Comparison of ENCODE assay signal across 2 cellular contexts in the genomic region with DNA sequence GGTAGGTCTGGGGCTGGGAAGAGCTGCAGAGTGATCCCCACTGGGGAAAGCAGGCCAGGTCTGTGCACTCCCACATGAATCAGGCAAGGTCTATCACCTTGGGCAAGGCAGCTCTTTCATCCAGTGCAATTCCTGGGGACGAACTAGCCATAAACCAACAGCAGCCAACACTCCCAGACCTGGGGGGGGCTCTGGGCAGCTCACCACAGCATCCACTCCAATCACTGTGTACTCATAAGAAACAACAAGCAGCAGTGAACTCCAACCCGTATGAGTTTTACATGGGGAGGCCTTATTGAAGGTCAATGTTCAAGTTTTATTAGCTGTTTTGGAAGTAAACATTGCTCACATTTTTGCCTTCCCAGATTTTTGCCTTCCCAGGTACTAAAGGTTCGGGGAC.
TF ChIP-seq lines count a peak whose summit lies in the region.

No MANE protein-coding gene starts in this region.

TF ChIP-seq in liver, 16 proteins besides CTCF, POLR2A, EP300 and RAD21 (continued from another document):
- TF ChIP-seq, protein P1, sequence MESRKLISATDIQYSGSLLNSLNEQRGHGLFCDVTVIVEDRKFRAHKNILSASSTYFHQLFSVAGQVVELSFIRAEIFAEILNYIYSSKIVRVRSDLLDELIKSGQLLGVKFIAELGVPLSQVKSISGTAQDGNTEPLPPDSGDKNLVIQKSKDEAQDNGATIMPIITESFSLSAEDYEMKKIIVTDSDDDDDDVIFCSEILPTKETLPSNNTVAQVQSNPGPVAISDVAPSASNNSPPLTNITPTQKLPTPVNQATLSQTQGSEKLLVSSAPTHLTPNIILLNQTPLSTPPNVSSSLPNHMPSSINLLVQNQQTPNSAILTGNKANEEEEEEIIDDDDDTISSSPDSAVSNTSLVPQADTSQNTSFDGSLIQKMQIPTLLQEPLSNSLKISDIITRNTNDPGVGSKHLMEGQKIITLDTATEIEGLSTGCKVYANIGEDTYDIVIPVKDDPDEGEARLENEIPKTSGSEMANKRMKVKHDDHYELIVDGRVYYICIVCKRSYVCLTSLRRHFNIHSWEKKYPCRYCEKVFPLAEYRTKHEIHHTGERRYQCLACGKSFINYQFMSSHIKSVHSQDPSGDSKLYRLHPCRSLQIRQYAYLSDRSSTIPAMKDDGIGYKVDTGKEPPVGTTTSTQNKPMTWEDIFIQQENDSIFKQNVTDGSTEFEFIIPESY (IDR thresholded peaks at IDR 0.05): peak; percentile 47
- peak in 1 of 2 donors; percentile 60 for TF ChIP-seq JUND (IDR thresholded peaks at IDR 0.05)
- TF ChIP-seq HNF4A (conservative IDR thresholded peaks at IDR 0.05): peak; percentile 85 to 86
- peak; percentile 69 to 87 for TF ChIP-seq RXRA (IDR thresholded peaks at IDR 0.05)
- peak; percentile 70 for TF ChIP-seq FOXA1 (IDR thresholded peaks at IDR 0.05)
- TF ChIP-seq GABPA (IDR thresholded peaks at IDR 0.05 in 1 of 2, conservative IDR thresholded peaks at IDR 0.05 in 1 of 2): no peak
- TF ChIP-seq SP1 (IDR thresholded peaks at IDR 0.05): peak; percentile 80
- peak; percentile 65 for TF ChIP-seq FOXA2 (IDR thresholded peaks at IDR 0.05)
- TF ChIP-seq TAF1 (conservative IDR thresholded peaks at IDR 0.05): no peak

TF ChIP-seq in HepG2, 621 proteins besides CTCF, POLR2A, EP300 and RAD21 (continued from another document):
- no peak for TF ChIP-seq ZNF382 (CRISPR knock-in tag; IDR thresholded peaks at IDR 0.05; ENCODE audit: borderline replicate concordance)
- TF ChIP-seq NAIF1 (CRISPR knock-in tag; IDR thresholded peaks at IDR 0.05; ENCODE audit: borderline replicate concordance): no peak
- TF ChIP-seq RXRA (CRISPR knock-in tag; IDR thresholded peaks at IDR 0.05): no peak
- TF ChIP-seq NR2F2 (IDR thresholded peaks at IDR 0.05; ENCODE audit: borderline replicate concordance, low read depth): no peak
- no peak for TF ChIP-seq ZNF496 (CRISPR knock-in tag; IDR thresholded peaks at IDR 0.05; ENCODE audit: insufficient replicate concordance)
- TF ChIP-seq, protein P2, sequence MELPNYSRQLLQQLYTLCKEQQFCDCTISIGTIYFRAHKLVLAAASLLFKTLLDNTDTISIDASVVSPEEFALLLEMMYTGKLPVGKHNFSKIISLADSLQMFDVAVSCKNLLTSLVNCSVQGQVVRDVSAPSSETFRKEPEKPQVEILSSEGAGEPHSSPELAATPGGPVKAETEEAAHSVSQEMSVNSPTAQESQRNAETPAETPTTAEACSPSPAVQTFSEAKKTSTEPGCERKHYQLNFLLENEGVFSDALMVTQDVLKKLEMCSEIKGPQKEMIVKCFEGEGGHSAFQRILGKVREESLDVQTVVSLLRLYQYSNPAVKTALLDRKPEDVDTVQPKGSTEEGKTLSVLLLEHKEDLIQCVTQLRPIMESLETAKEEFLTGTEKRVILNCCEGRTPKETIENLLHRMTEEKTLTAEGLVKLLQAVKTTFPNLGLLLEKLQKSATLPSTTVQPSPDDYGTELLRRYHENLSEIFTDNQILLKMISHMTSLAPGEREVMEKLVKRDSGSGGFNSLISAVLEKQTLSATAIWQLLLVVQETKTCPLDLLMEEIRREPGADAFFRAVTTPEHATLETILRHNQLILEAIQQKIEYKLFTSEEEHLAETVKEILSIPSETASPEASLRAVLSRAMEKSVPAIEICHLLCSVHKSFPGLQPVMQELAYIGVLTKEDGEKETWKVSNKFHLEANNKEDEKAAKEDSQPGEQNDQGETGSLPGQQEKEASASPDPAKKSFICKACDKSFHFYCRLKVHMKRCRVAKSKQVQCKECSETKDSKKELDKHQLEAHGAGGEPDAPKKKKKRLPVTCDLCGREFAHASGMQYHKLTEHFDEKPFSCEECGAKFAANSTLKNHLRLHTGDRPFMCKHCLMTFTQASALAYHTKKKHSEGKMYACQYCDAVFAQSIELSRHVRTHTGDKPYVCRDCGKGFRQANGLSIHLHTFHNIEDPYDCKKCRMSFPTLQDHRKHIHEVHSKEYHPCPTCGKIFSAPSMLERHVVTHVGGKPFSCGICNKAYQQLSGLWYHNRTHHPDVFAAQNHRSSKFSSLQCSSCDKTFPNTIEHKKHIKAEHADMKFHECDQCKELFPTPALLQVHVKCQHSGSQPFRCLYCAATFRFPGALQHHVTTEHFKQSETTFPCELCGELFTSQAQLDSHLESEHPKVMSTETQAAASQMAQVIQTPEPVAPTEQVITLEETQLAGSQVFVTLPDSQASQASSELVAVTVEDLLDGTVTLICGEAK (IDR thresholded peaks at IDR 0.05): no peak
- TF ChIP-seq, protein P2 (CRISPR knock-in tag; IDR thresholded peaks at IDR 0.05): no peak
- TF ChIP-seq, protein P3, sequence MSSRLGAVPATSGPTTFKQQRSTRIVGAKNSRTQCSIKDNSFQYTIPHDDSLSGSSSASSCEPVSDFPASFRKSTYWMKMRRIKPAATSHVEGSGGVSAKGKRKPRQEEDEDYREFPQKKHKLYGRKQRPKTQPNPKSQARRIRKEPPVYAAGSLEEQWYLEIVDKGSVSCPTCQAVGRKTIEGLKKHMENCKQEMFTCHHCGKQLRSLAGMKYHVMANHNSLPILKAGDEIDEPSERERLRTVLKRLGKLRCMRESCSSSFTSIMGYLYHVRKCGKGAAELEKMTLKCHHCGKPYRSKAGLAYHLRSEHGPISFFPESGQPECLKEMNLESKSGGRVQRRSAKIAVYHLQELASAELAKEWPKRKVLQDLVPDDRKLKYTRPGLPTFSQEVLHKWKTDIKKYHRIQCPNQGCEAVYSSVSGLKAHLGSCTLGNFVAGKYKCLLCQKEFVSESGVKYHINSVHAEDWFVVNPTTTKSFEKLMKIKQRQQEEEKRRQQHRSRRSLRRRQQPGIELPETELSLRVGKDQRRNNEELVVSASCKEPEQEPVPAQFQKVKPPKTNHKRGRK (CRISPR knock-in tag; IDR thresholded peaks at IDR 0.05): no peak
- TF ChIP-seq, protein P4, sequence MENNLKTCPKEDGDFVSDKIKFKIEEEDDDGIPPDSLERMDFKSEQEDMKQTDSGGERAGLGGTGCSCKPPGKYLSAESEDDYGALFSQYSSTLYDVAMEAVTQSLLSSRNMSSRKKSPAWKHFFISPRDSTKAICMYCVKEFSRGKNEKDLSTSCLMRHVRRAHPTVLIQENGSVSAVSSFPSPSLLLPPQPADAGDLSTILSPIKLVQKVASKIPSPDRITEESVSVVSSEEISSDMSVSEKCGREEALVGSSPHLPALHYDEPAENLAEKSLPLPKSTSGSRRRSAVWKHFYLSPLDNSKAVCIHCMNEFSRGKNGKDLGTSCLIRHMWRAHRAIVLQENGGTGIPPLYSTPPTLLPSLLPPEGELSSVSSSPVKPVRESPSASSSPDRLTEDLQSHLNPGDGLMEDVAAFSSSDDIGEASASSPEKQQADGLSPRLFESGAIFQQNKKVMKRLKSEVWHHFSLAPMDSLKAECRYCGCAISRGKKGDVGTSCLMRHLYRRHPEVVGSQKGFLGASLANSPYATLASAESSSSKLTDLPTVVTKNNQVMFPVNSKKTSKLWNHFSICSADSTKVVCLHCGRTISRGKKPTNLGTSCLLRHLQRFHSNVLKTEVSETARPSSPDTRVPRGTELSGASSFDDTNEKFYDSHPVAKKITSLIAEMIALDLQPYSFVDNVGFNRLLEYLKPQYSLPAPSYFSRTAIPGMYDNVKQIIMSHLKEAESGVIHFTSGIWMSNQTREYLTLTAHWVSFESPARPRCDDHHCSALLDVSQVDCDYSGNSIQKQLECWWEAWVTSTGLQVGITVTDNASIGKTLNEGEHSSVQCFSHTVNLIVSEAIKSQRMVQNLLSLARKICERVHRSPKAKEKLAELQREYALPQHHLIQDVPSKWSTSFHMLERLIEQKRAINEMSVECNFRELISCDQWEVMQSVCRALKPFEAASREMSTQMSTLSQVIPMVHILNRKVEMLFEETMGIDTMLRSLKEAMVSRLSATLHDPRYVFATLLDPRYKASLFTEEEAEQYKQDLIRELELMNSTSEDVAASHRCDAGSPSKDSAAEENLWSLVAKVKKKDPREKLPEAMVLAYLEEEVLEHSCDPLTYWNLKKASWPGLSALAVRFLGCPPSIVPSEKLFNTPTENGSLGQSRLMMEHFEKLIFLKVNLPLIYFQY (CRISPR knock-in tag; IDR thresholded peaks at IDR 0.05; ENCODE audit: borderline replicate concordance): no peak
- TF ChIP-seq ZNF34 (CRISPR knock-in tag; IDR thresholded peaks at IDR 0.05; ENCODE audit: borderline replicate concordance): no peak
TF ChIP-seq in HepG2: peak in this region for 0.
